In genomic region chr17:2390199-2390880, GRCh38 we compare ENCODE assay signal across 11 cellular contexts. TPM values are rescaled to one million over a fixed set of nuclear protein-coding genes. Genes with fewer than 3 reads are reported as not detected.
A peak's percentile ranks its signal among the peaks of the same experiment; 100 is the strongest.
DNase-seq lines count a peak whose midpoint lies in the region; ATAC-seq and TF ChIP-seq lines count a peak whose summit lies in the region.
"Had no signal": no experiment of that assay in that cellular context is flagged by ENCODE, and none has a peak within 500 bp of the region (broad histone marks: within the 10 kb centered on the region; RNA-seq: fewer than 3 reads in every experiment).

No MANE protein-coding gene starts in this region.

- H3K4me3 Mint-ChIP-seq in T-helper 17 cell, result no peak overlapping the region

- H3K4me1 Mint-ChIP-seq in T-helper 17 cell, result peaks cover 36% of the 10 kb centered on the region

- H3K36me3 ChIP-seq in skeletal muscle satellite cell (ENCODE audit: insufficient read depth, low read length) (peaks cover 44% of the 10 kb centered on the region), BE2C (peaks cover 9% of the 10 kb centered on the region)

- no peaks in the 10 kb centered on the region for H3K27me3 Mint-ChIP-seq in T-helper 17 cell
- H3K27me3 Mint-ChIP-seq: activated naive CD8-positive, alpha-beta T cell treated with anti-CD3 and anti-CD28 coated beads, Interleukin-2, amount 10 ng/mL, durations not matched to agents 7 days and 5 days had no signal

- H3K9me3 ChIP-seq in T-helper 17 cell (ENCODE audit: control insufficient read depth, low read length, poor library complexity, severe bottlenecking) (no peaks in the 10 kb centered on the region), skeletal muscle satellite cell (replicated peaks; ENCODE audit: low read length) (no peaks in the 10 kb centered on the region), BE2C (no peaks in the 10 kb centered on the region)

- peak; percentile 40 for DNase-seq in GM03348 (ENCODE audit: low spot score)
- no peak for DNase-seq in T-helper 17 cell
- peak; percentile 82 for DNase-seq in fibroblast of the aortic adventitia (ENCODE audit: low read depth)
- DNase-seq in BE2C, result no peak
- no peak for DNase-seq in OCI-M1 (lab: John Stamatoyannopoulos, UW)
- no peak for DNase-seq in D341Med (ENCODE audit: low spot score)
- DNase-seq: activated naive CD8-positive, alpha-beta T cell treated with anti-CD3 and anti-CD28 coated beads, Interleukin-2, amount 10 ng/mL, durations not matched to agents 7 days and 5 days; stimulated activated naive CD4-positive, alpha-beta T cell treated with Interleukin-2 at 50 U/mL for 16 hours had no signal

- TF ChIP-seq CTCF in fibroblast of the aortic adventitia (IDR thresholded peaks at IDR 0.05; ENCODE audit: insufficient read depth, low read length), result no peak
- no peak for TF ChIP-seq CTCF in BE2C (IDR thresholded peaks at IDR 0.05; ENCODE audit: low read depth, low read length)

- no peak overlapping the region for H3K4me2 ChIP-seq in skeletal muscle satellite cell (ENCODE audit: low read length)

- H3K9ac ChIP-seq in skeletal muscle satellite cell (ENCODE audit: low read depth, low read length), result peak overlapping the region; percentile 5

- H3K4me3 ChIP-seq in fibroblast of the aortic adventitia (ENCODE audit: low read depth, low read length) (no peak overlapping the region), skeletal muscle satellite cell (ENCODE audit: low read length) (no peak overlapping the region), BE2C (ENCODE audit: low read depth, low read length) (no peak overlapping the region)

- H3K27me3 ChIP-seq in skeletal muscle satellite cell (ENCODE audit: control insufficient read depth, insufficient read depth, low read length), result no peaks in the 10 kb centered on the region
- no peaks in the 10 kb centered on the region for H3K27me3 ChIP-seq in BE2C

- peak overlapping the region; percentile 99 for H3K27ac Mint-ChIP-seq in T-helper 17 cell

- H3K4me1 ChIP-seq in skeletal muscle satellite cell (ENCODE audit: control insufficient read depth, insufficient read depth, low read length), result peaks cover 27% of the 10 kb centered on the region
- H3K4me1 ChIP-seq in BE2C, result peaks cover 7% of the 10 kb centered on the region

- peaks cover 8% of the 10 kb centered on the region for H3K36me3 Mint-ChIP-seq in T-helper 17 cell (ENCODE audit: low read depth)

- no peak for ATAC-seq in T-helper 17 cell
- no peak for ATAC-seq in GM19351 (IDR thresholded peaks at IDR 0.05; ENCODE audit: unreplicated experiment)
- ATAC-seq: HCT116 had no signal

RNA-seq across cellular contexts. Expression of gene MNT, which starts 10.5 kb away (rescaled TPM):
- 100 to 1,000 TPM in 1 of 2 donors, 10 to 100 TPM in 1; 92.9 to 110 TPM for total RNA-seq in T-helper 17 cell
- 12.2 and 17.7 TPM in 2 replicates for total RNA-seq in fibroblast of the aortic adventitia (ENCODE audit: low replicate concordance)
- total RNA-seq in skeletal muscle satellite cell (2012; rRNA removed), result 6.1 and 7.6 TPM in 2 replicates
- 22.8 TPM for polyA plus RNA-seq in BE2C (2012; ENCODE audit: insufficient read depth, insufficient read length, low read depth)

RNA-seq across cellular contexts. Expression of gene SGSM2, which starts 53.0 kb away (rescaled TPM):
- total RNA-seq in T-helper 17 cell, result 100 to 1,000 TPM; 119 to 128 TPM
- total RNA-seq in fibroblast of the aortic adventitia (ENCODE audit: low replicate concordance), result 31.0 and 47.3 TPM in 2 replicates
- total RNA-seq in skeletal muscle satellite cell (2012; rRNA removed), result 17.5 and 19.2 TPM in 2 replicates
- 53.6 TPM for polyA plus RNA-seq in BE2C (2012; ENCODE audit: insufficient read depth, insufficient read length, low read depth)

RNA-seq across cellular contexts. Expression of gene TSR1, which starts 54.1 kb away (rescaled TPM):
- 10 to 100 TPM; 24.9 to 35.4 TPM for total RNA-seq in T-helper 17 cell
- total RNA-seq in fibroblast of the aortic adventitia (ENCODE audit: low replicate concordance), result 24.2 and 44.5 TPM in 2 replicates
- total RNA-seq in skeletal muscle satellite cell (2012; rRNA removed), result 81.1 and 86.7 TPM in 2 replicates
- 64.6 TPM for polyA plus RNA-seq in BE2C (2012; ENCODE audit: insufficient read depth, insufficient read length, low read depth)

Comparison
In these comparisons a context has a peak if more than half of its experiments do, and no peak if none do; other contexts are left out.
1. DNase-seq: peak in GM03348 (single experiment) and fibroblast of the aortic adventitia (single experiment); none in T-helper 17 cell (0 of 3), BE2C (single experiment), OCI-M1 (single experiment) and D341Med (single experiment).